ENCODE assay signal across 11 cellular contexts in the genomic region with DNA sequence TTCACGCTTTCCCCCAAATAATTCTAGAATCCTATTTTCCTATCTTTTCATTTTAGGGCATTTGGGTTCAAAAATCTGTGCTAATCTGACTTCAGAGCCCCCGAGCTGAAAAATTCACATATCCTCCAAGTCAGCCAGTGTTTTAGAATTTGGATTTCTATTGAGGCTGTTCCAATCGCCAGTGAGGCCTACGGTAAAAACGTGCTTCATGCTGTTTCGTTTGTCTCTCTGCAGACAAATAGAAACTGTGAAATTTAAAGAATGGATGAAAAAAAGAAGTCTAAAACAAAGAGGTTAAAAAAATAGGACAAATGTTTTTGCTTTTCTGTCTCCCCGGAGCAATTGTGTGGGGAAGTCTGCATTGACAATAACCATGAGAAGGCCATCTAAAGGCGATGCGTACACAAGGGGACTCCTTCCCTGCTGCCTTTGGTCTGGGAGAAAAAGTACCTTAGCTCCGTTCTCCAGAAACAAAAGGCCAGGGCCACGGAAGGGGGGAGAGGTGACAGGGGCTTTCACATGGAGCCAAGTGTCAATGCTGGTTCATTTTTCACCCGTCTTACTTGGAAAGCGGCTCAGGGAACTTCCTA. TPM values are rescaled to one million over a fixed set of nuclear protein-coding genes. Genes with fewer than 3 reads are reported as not detected.
A peak's percentile ranks its signal among the peaks of the same experiment; 100 is the strongest.
DNase-seq lines count a peak whose midpoint lies in the region; ATAC-seq and TF ChIP-seq lines count a peak whose summit lies in the region.
"Had no signal": no experiment of that assay in that cellular context is flagged by ENCODE, and none has a peak within 500 bp of the region (broad histone marks: within the 10 kb centered on the region; RNA-seq: fewer than 3 reads in every experiment).

No MANE protein-coding gene starts in this region.

- no peak for TF ChIP-seq RAD21 in liver (IDR thresholded peaks at IDR 0.05)

- H3K4me1 ChIP-seq in adrenal gland (replicated peaks in 1 of 2) (peaks cover 71 to 76% of the 10 kb centered on the region in 2 donors), liver (ENCODE audit: control insufficient read depth in 4 of 4, insufficient read depth in 4 of 4, low read length in 3 of 4) (peaks cover 7 to 57% (median 43%) of the 10 kb centered on the region in 4 donors), stomach smooth muscle (ENCODE audit: control insufficient read depth, insufficient read depth, low read length) (peaks cover 75% of the 10 kb centered on the region)

- H3K4me3 ChIP-seq in LNCaP clone FGC (ENCODE audit: low read depth, low read length), result peak overlapping the region; percentile 68
- peak overlapping the region in 1 of 4 donors; percentile 33 for H3K4me3 ChIP-seq in adrenal gland
- H3K4me3 ChIP-seq in liver (ENCODE audit: low read depth in 1 of 3, low read length in 3 of 3), result no peak overlapping the region
- peak overlapping the region; percentile 5 to 66 for H3K4me3 ChIP-seq in stomach smooth muscle (ENCODE audit: low read length in 2 of 2)
- H3K4me3 ChIP-seq: cardiac muscle cell had no signal

- H3K9me3 ChIP-seq in adrenal gland (replicated peaks in 1 of 3) (no peaks in the 10 kb centered on the region), liver (ENCODE audit: control insufficient read depth in 4 of 4, low read length in 3 of 4) (no peaks in the 10 kb centered on the region), stomach smooth muscle (ENCODE audit: control insufficient read depth in 2 of 2, low read length in 2 of 2) (no peaks in the 10 kb centered on the region)

- TF ChIP-seq POLR2A in adrenal gland (IDR thresholded peaks at IDR 0.05), result no peak

- TF ChIP-seq CTCF in LNCaP clone FGC (IDR thresholded peaks at IDR 0.05; ENCODE audit: control insufficient read depth, extremely low read depth, insufficient read depth) (no peak), adrenal gland (IDR thresholded peaks at IDR 0.05) (no peak), liver (IDR thresholded peaks at IDR 0.05; ENCODE audit: low read depth, low read length, missing input control) (no peak)

- DNase-seq in LNCaP clone FGC (ENCODE audit: low read depth), result no peak
- peak in 1 of 7 donors; percentile 44 for DNase-seq in adrenal gland
- DNase-seq in left lobe of liver (ENCODE audit: low spot score), result no peak
- DNase-seq in stimulated activated CD4-positive, alpha-beta T cell treated with anti-CD3 and anti-CD28 coated beads, Interleukin-4, amount 100 ng/mL, for 1 hour, result no peak
- DNase-seq in AML-193 (lab: John Stamatoyannopoulos, UW), result no peak
- DNase-seq in stimulated activated effector memory CD8-positive, alpha-beta T cell treated with anti-CD3 and anti-CD28 coated beads, Interleukin-12 subunit alpha, Interleukin-12 subunit beta, amount 100 ng/mL, for 72 hours (ENCODE audit: low spot score in 2 of 2), result no peak
- DNase-seq: Kasumi-1, SHP77 treated with DMSO at 0.1 percent for 48 hours had no signal

- no peak for ATAC-seq in left lobe of liver
- no peak for ATAC-seq in stimulated activated effector memory CD8-positive, alpha-beta T cell treated with anti-CD3 and anti-CD28 coated beads, Interleukin-12 subunit alpha, Interleukin-12 subunit beta, amount 100 ng/mL, for 72 hours

- no peak overlapping the region for H3K4me3 Mint-ChIP-seq in stimulated activated effector memory CD8-positive, alpha-beta T cell treated with anti-CD3 and anti-CD28 coated beads, Interleukin-12 subunit alpha, Interleukin-12 subunit beta, amount 100 ng/mL, for 72 hours

- peak overlapping the region; percentile 79 to 98 (median 95) for H3K27ac ChIP-seq in adrenal gland
- peak overlapping the region; percentile 76 to 92 for H3K27ac ChIP-seq in liver (ENCODE audit: low read depth in 1 of 2, low read length in 2 of 2)
- H3K27ac ChIP-seq in stomach smooth muscle (ENCODE audit: low read length), result peak overlapping the region; percentile 99
- H3K27ac ChIP-seq: cardiac muscle cell had no signal

- no peak overlapping the region for H3K27ac Mint-ChIP-seq in stimulated activated effector memory CD8-positive, alpha-beta T cell treated with anti-CD3 and anti-CD28 coated beads, Interleukin-12 subunit alpha, Interleukin-12 subunit beta, amount 100 ng/mL, for 72 hours

- H3K9ac ChIP-seq in liver (ENCODE audit: low read depth in 1 of 2, low read length in 2 of 2) (peak overlapping the region in 1 of 2 donors; percentile 5), stomach smooth muscle (ENCODE audit: low read length in 2 of 2) (peak overlapping the region; percentile 83 to 88)

- H3K9me3 Mint-ChIP-seq in stimulated activated effector memory CD8-positive, alpha-beta T cell treated with anti-CD3 and anti-CD28 coated beads, Interleukin-12 subunit alpha, Interleukin-12 subunit beta, amount 100 ng/mL, for 72 hours, result no peaks in the 10 kb centered on the region

- no peaks in the 10 kb centered on the region for H3K27me3 ChIP-seq in adrenal gland
- no peaks in the 10 kb centered on the region for H3K27me3 ChIP-seq in liver (ENCODE audit: control insufficient read depth in 4 of 4, insufficient read depth in 4 of 4, low read length in 3 of 4)
- no peaks in the 10 kb centered on the region for H3K27me3 ChIP-seq in stomach smooth muscle (ENCODE audit: control insufficient read depth in 1 of 2, insufficient read depth in 2 of 2, low read length in 2 of 2)

- 58 to 59% (median 59%) methylated on average over 13 of the region's 13 CpGs for WGBS in adrenal gland, 4 donors
- WGBS in liver, result 84% methylated on average over 13 of the region's 13 CpGs

- intact Hi-C loops in adrenal gland (cut with DNase I), result no loop called here

- H3K4me1 Mint-ChIP-seq in stimulated activated effector memory CD8-positive, alpha-beta T cell treated with anti-CD3 and anti-CD28 coated beads, Interleukin-12 subunit alpha, Interleukin-12 subunit beta, amount 100 ng/mL, for 72 hours, result peaks cover 6% of the 10 kb centered on the region

- H3K36me3 ChIP-seq in adrenal gland (replicated peaks in 1 of 2), result no peaks in the 10 kb centered on the region
- no peaks in the 10 kb centered on the region for H3K36me3 ChIP-seq in liver (ENCODE audit: control insufficient read depth in 4 of 4, insufficient read depth in 3 of 4, low read depth in 1 of 4, low read length in 3 of 4)
- no peaks in the 10 kb centered on the region for H3K36me3 ChIP-seq in stomach smooth muscle (ENCODE audit: control insufficient read depth in 2 of 2, insufficient read depth in 2 of 2, low read length in 2 of 2)
- H3K36me3 ChIP-seq: cardiac muscle cell had no signal

- peaks cover 5% of the 10 kb centered on the region for H3K36me3 Mint-ChIP-seq in stimulated activated effector memory CD8-positive, alpha-beta T cell treated with anti-CD3 and anti-CD28 coated beads, Interleukin-12 subunit alpha, Interleukin-12 subunit beta, amount 100 ng/mL, for 72 hours

TF ChIP-seq in liver, 16 proteins besides CTCF, POLR2A, EP300 and RAD21:
- no peak for TF ChIP-seq NR2F2 (IDR thresholded peaks at IDR 0.05)
- no peak for TF ChIP-seq JUND (IDR thresholded peaks at IDR 0.05)

RNA-seq across cellular contexts. Expression of gene ZFHX3, which starts 4.6 kb away (rescaled TPM):
- total RNA-seq in adrenal gland (10 to 100 TPM; 16.8 to 31.6 (median 21.7) TPM), liver (1 to 10 TPM; 3.5 to 5.9 TPM), left lobe of liver (8.9 TPM)
- polyA plus RNA-seq in adrenal gland (10 to 100 TPM in 1 of 3 donors, 1 to 10 TPM in 2; 2.4 to 11.2 (median 9.4) TPM), liver (1 to 10 TPM; 1.5 to 2.5 TPM)

Comparison
In these comparisons a context has a peak if more than half of its experiments do, and no peak if none do; other contexts are left out.
1. H3K4me3 ChIP-seq: peak in LNCaP clone FGC (single experiment) and stomach smooth muscle (2 of 2); none in liver (0 of 3).
2. Peak in every context shown above with its lines, with median percentiles within 50 percentile points of each other: H3K27ac ChIP-seq.